Comparison of ENCODE assay signal across 1 cellular context in genomic region chr13:98473792-98474153, GRCh38.
TF ChIP-seq lines count a peak whose summit lies in the region.

No MANE protein-coding gene starts in this region.

TF ChIP-seq in HepG2, 621 proteins besides CTCF, POLR2A, EP300 and RAD21 (continued from another document):
- TF ChIP-seq ARID4A (CRISPR knock-in tag; IDR thresholded peaks at IDR 0.05; ENCODE audit: borderline replicate concordance) = peak; percentile 27; the same call in 1 of the 2 replicates
- TF ChIP-seq ZSCAN25 (CRISPR knock-in tag; IDR thresholded peaks at IDR 0.05) = no peak
- no peak for TF ChIP-seq ZFP90 (CRISPR knock-in tag; IDR thresholded peaks at IDR 0.05; ENCODE audit: borderline replicate concordance)
